ENCODE assay signal across 8 cellular contexts in genomic region chr15:60673918-60674558, GRCh38.
DNase-seq lines count a peak whose midpoint lies in the region; ATAC-seq and TF ChIP-seq lines count a peak whose summit lies in the region.

No MANE protein-coding gene starts in this region.

- TF ChIP-seq EP300 in transverse colon (IDR thresholded peaks at IDR 0.05; ENCODE audit: low read depth), result no peak

- intact Hi-C loops in body of pancreas (cut with DNase I) (no loop called here), mucosa of descending colon (cut with DNase I, micrococcal nuclease) (no loop called here), transverse colon (cut with DNase I; ENCODE audit: low total_unique reads) (no loop called here)

- 8 to 42% methylated on average over 3 of the region's 3 CpGs for WGBS in body of pancreas, 2 donors
- WGBS in transverse colon (ENCODE audit: low coverage in 1 of 2), 2 donors, result 21% methylated on average over 3 of the region's 3 CpGs; no CpG with 5 or more reads in 1 of the 2 donors

- H3K4me3 ChIP-seq in body of pancreas (no peak overlapping the region), mucosa of descending colon (no peak overlapping the region), transverse colon (no peak overlapping the region)

- H3K9me3 ChIP-seq in body of pancreas (no peaks in the 10 kb centered on the region), mucosa of descending colon (no peaks in the 10 kb centered on the region), transverse colon (no peaks in the 10 kb centered on the region)

- in situ Hi-C loops in transverse colon (cut with MboI; ENCODE audit: low pct_ligation_motif_present in 1 of 4, low pct_unique_long_range_greater_than_20kb in 1 of 4, low sequenced_read_pairs in 3 of 4), result no loop called here

- H3K27ac ChIP-seq in body of pancreas (no peak overlapping the region), transverse colon (peak overlapping the region in 1 of 4 donors; percentile 42)

- DNase-seq in GM04503 (ENCODE audit: low read depth) (peak; percentile 94), NCI-H774 (lab: John Stamatoyannopoulos, UW) (peak; percentile 55), body of pancreas (peak; percentile 52 to 84 (median 71)), mucosa of descending colon (peak in 1 of 3 donors; percentile 49), transverse colon (peak; percentile 51), mesenteric fat pad (ENCODE audit: low spot score) (no peak)

- H3K36me3 ChIP-seq in body of pancreas (replicated peaks in 1 of 2; ENCODE audit: insufficient read depth in 1 of 2, low read depth in 2 of 2), result no peaks in the 10 kb centered on the region
- no peaks in the 10 kb centered on the region for H3K36me3 ChIP-seq in mucosa of descending colon (ENCODE audit: low read depth)
- no peaks in the 10 kb centered on the region for H3K36me3 ChIP-seq in transverse colon

- H3K27me3 ChIP-seq in body of pancreas (no peaks in the 10 kb centered on the region), transverse colon (no peaks in the 10 kb centered on the region)

- peak; percentile 93 for ATAC-seq in body of pancreas
- ATAC-seq in mucosa of descending colon, result peak; percentile 95
- ATAC-seq in GM18873 (IDR thresholded peaks at IDR 0.05; ENCODE audit: low FRiP score, unreplicated experiment), result no peak
- ATAC-seq in GM18511 (IDR thresholded peaks at IDR 0.05; ENCODE audit: unreplicated experiment), result no peak

- H3K4me1 ChIP-seq in body of pancreas (peaks cover 7% of the 10 kb centered on the region), mucosa of descending colon (ENCODE audit: low read depth) (no peaks in the 10 kb centered on the region), transverse colon (peaks cover 0 to 6% (median 1%) of the 10 kb centered on the region in 4 donors)

- TF ChIP-seq POLR2A in body of pancreas (IDR thresholded peaks at IDR 0.05) (no peak), transverse colon (IDR thresholded peaks at IDR 0.05) (no peak)

- TF ChIP-seq CTCF in body of pancreas (IDR thresholded peaks at IDR 0.05) (no peak), mucosa of descending colon (IDR thresholded peaks at IDR 0.05) (no peak), transverse colon (IDR thresholded peaks at IDR 0.05) (no peak)

Comparison
In these comparisons a context has a peak if more than half of its experiments do, and no peak if none do; other contexts are left out.
1. ATAC-seq: peak in body of pancreas (single experiment) and mucosa of descending colon (single experiment); none in GM18873 (single experiment) and GM18511 (single experiment).